In genomic region chr3:2879587-2879986, GRCh38 we compare ENCODE assay signal across 2 cellular contexts.
TF ChIP-seq lines count a peak whose summit lies in the region.

No MANE protein-coding gene starts in this region.

TF ChIP-seq in A549, 52 proteins besides CTCF, POLR2A, EP300 and RAD21:
- TF ChIP-seq MAFK (IDR thresholded peaks at IDR 0.05; ENCODE audit: partially characterized antibody) (peak; percentile 84), EHMT2 (IDR thresholded peaks at IDR 0.05; ENCODE audit: low read depth) (no peak), NFE2L2 (conservative IDR thresholded peaks at IDR 0.05; ENCODE audit: low read length) (peak; percentile 89), ESRRA (IDR thresholded peaks at IDR 0.05; ENCODE audit: borderline replicate concordance, low read length) (no peak), EHF (CRISPR knock-in tag; IDR thresholded peaks at IDR 0.05) (no peak), HOXA7 (CRISPR knock-in tag; IDR thresholded peaks at IDR 0.05) (no peak), HDAC2 (IDR thresholded peaks at IDR 0.05) (no peak)
TF ChIP-seq in A549: peak in this region for 2.

TF ChIP-seq in H1, 55 proteins besides CTCF, POLR2A, EP300 and RAD21:
- peak; percentile 46; the same call in 1 of the 2 replicates for TF ChIP-seq MAFK (IDR thresholded peaks at IDR 0.05; ENCODE audit: low read depth, low read length)
- TF ChIP-seq BACH1 (IDR thresholded peaks at IDR 0.05; ENCODE audit: low read length): peak; percentile 66
- no peak for TF ChIP-seq YY1 (IDR thresholded peaks at IDR 0.05; ENCODE audit: low read depth, low read length)
